8 cellular contexts compared by ENCODE assay signal in the genomic region with DNA sequence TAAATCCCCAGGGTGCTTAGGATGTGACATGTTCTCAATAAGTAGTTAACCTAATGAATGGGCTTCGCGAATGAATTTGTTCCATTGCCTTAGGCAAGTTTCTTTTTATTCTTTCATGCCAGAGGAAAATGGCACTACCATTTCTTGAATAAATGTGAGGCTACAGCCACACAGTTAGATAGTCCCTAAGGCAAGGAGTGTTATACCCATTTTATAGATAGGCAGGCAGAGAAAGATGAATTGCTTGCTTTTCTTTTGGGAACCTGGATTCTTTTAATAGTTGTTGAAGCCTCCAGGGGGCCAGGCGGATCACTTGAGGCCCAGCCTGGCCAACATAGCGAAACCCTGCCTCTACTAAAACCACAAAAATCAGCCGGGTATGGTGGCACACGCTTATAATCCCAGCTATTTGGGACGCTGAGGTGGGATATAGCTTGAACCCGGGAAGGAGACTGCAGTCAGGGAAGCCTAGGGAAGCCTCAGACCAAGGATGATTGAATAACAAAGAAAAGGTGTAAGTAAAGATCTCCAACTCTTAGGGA. TPM values are rescaled to one million over a fixed set of nuclear protein-coding genes. Genes with fewer than 3 reads are reported as not detected.
DNase-seq lines count a peak whose midpoint lies in the region; ATAC-seq, FAIRE-seq and TF ChIP-seq lines count a peak whose summit lies in the region.

No MANE protein-coding gene starts in this region.

- peaks cover 22% of the 10 kb centered on the region for H3K4me1 Mint-ChIP-seq in T-helper 1 cell treated with Interleukin-12 subunit alpha and Interleukin-12 subunit beta and Interleukin-4 antibody, amounts not matched to agents 30 μg/mL and 1 μg/mL, for 36 hours (ENCODE audit: low read depth)

- no peak for TF ChIP-seq CTCF in keratinocyte (optimal IDR thresholded peaks at IDR 0.05 in 1 of 3, IDR thresholded peaks at IDR 0.05 in 1 of 3, conservative IDR thresholded peaks at IDR 0.05 in 1 of 3; ENCODE audit: extremely low read depth in 1 of 3, insufficient read depth in 2 of 3, low read length in 3 of 3)

- H3K9me3 ChIP-seq in keratinocyte (ENCODE audit: control insufficient read depth, low read depth, low read length) = no peaks in the 10 kb centered on the region
- no peaks in the 10 kb centered on the region for H3K9me3 ChIP-seq in subcutaneous abdominal adipose tissue (ENCODE audit: control insufficient read depth in 5 of 5, low read length in 5 of 5)

- H3K4me2 ChIP-seq in keratinocyte (ENCODE audit: control insufficient read depth, extremely low read depth, insufficient read depth, low read depth, low read length) = peak overlapping the region; percentile 93

- H2AFZ ChIP-seq in keratinocyte (ENCODE audit: control insufficient read depth, low read length) = no peak overlapping the region

- H3K27ac ChIP-seq in keratinocyte (ENCODE audit: control insufficient read depth, insufficient read depth, low read length) = peak overlapping the region; percentile 93
- H3K27ac ChIP-seq in subcutaneous abdominal adipose tissue (ENCODE audit: low read depth, low read length) = no peak overlapping the region

- H4K20me1 ChIP-seq in keratinocyte (ENCODE audit: control insufficient read depth, extremely low read depth, insufficient read depth, low read length) = peaks cover 6% of the 10 kb centered on the region

- no peaks in the 10 kb centered on the region for H3K9me3 Mint-ChIP-seq in T-helper 1 cell treated with Interleukin-12 subunit alpha and Interleukin-12 subunit beta and Interleukin-4 antibody, amounts not matched to agents 30 μg/mL and 1 μg/mL, for 36 hours
- H3K9me3 Mint-ChIP-seq in activated naive CD4-positive, alpha-beta T cell treated with anti-CD3 and anti-CD28 coated beads, Interleukin-2, amount 50 U/mL, for 72 hours = no peaks in the 10 kb centered on the region

- H3K4me3 Mint-ChIP-seq in T-helper 1 cell treated with Interleukin-12 subunit alpha and Interleukin-12 subunit beta and Interleukin-4 antibody, amounts not matched to agents 30 μg/mL and 1 μg/mL, for 36 hours = peak overlapping the region; percentile 98

- peak overlapping the region; percentile 88 to 91 (median 90) for H3K4me3 ChIP-seq in keratinocyte (ENCODE audit: control insufficient read depth in 2 of 3, extremely low read depth in 1 of 3, insufficient read depth in 2 of 3, low read depth in 1 of 3, low read length in 3 of 3)
- H3K4me3 ChIP-seq in subcutaneous abdominal adipose tissue (ENCODE audit: low read depth in 1 of 5, low read length in 5 of 5) = peak overlapping the region; percentile 84 to 96 (median 93)

- H3K9me1 ChIP-seq in keratinocyte (ENCODE audit: control insufficient read depth, extremely low read depth, insufficient read depth, low read length) = no peaks in the 10 kb centered on the region

- DNase-seq in T-helper 1 cell (no peak), keratinocyte (ENCODE audit: low read depth, low spot score) (no peak), SIG-M5 (lab: John Stamatoyannopoulos, UW) (no peak)
- no peak for DNase-seq in activated naive CD4-positive, alpha-beta T cell treated with anti-CD3 and anti-CD28 coated beads, Interleukin-2, amount 50 U/mL, for 72 hours (ENCODE audit: low spot score in 2 of 2)

- dilution Hi-C loops in keratinocyte (cut with MboI; ENCODE audit: extremely low pct_ligation_motif_present, low sequenced_read_pairs) = no loop called here

- H3K27me3 Mint-ChIP-seq in T-helper 1 cell treated with Interleukin-12 subunit alpha and Interleukin-12 subunit beta and Interleukin-4 antibody, amounts not matched to agents 30 μg/mL and 1 μg/mL, for 36 hours (ENCODE audit: low read depth) = no peaks in the 10 kb centered on the region

- H3K36me3 Mint-ChIP-seq in T-helper 1 cell treated with Interleukin-12 subunit alpha and Interleukin-12 subunit beta and Interleukin-4 antibody, amounts not matched to agents 30 μg/mL and 1 μg/mL, for 36 hours (ENCODE audit: low read depth) = peaks cover 30% of the 10 kb centered on the region
- peaks cover 50% of the 10 kb centered on the region in 2 donors for H3K36me3 Mint-ChIP-seq in activated naive CD4-positive, alpha-beta T cell treated with anti-CD3 and anti-CD28 coated beads, Interleukin-2, amount 50 U/mL, for 72 hours

- no peak for FAIRE-seq in keratinocyte (lab: Jason Lieb, UNC)

- no peak for ATAC-seq in activated naive CD4-positive, alpha-beta T cell treated with anti-CD3 and anti-CD28 coated beads, Interleukin-2, amount 50 U/mL, for 72 hours
- no peak for ATAC-seq in HG02798 (IDR thresholded peaks at IDR 0.05; ENCODE audit: poor library complexity, unreplicated experiment)
- ATAC-seq in GM21526 (IDR thresholded peaks at IDR 0.05; ENCODE audit: low FRiP score, unreplicated experiment) = no peak

- H3K9ac ChIP-seq in keratinocyte (ENCODE audit: control insufficient read depth, extremely low read depth, insufficient read depth, low read length) = peak overlapping the region; percentile 92
- H3K9ac ChIP-seq in subcutaneous abdominal adipose tissue (ENCODE audit: low read length in 5 of 5) = peak overlapping the region; percentile 82 to 96 (median 89)

- H3K79me2 ChIP-seq in keratinocyte (ENCODE audit: control insufficient read depth, insufficient read depth, low read length) = peaks cover 38% of the 10 kb centered on the region

- peak overlapping the region; percentile 100 for H3K27ac Mint-ChIP-seq in T-helper 1 cell treated with Interleukin-12 subunit alpha and Interleukin-12 subunit beta and Interleukin-4 antibody, amounts not matched to agents 30 μg/mL and 1 μg/mL, for 36 hours
- peak overlapping the region; percentile 98 to 100 for H3K27ac Mint-ChIP-seq in activated naive CD4-positive, alpha-beta T cell treated with anti-CD3 and anti-CD28 coated beads, Interleukin-2, amount 50 U/mL, for 72 hours

- peaks cover 48 to 66% of the 10 kb centered on the region in 2 experiments for H3K36me3 ChIP-seq in keratinocyte (ENCODE audit: control insufficient read depth in 2 of 2, extremely low read depth in 1 of 2, insufficient read depth in 2 of 2, low read length in 2 of 2)
- H3K36me3 ChIP-seq in subcutaneous abdominal adipose tissue (ENCODE audit: control insufficient read depth in 5 of 5, insufficient read depth in 5 of 5, low read length in 5 of 5) = peaks cover 2 to 51% (median 43%) of the 10 kb centered on the region in 5 donors

- no peaks in the 10 kb centered on the region for H3K27me3 ChIP-seq in keratinocyte (ENCODE audit: control insufficient read depth, extremely low read depth, insufficient read depth, low read length)
- H3K27me3 ChIP-seq in subcutaneous abdominal adipose tissue (ENCODE audit: control insufficient read depth in 5 of 5, insufficient read depth in 4 of 5, low read length in 5 of 5) = no peaks in the 10 kb centered on the region

- H3K4me1 ChIP-seq in keratinocyte (ENCODE audit: control insufficient read depth, extremely low read depth, insufficient read depth, low read length) = peaks cover 18% of the 10 kb centered on the region
- peaks cover 1 to 30% (median 21%) of the 10 kb centered on the region in 5 donors for H3K4me1 ChIP-seq in subcutaneous abdominal adipose tissue (ENCODE audit: control insufficient read depth in 5 of 5, insufficient read depth in 5 of 5, low read length in 5 of 5)

RNA-seq across cellular contexts. Expression of gene NOP16, which starts 0.9 kb away (rescaled TPM):
- 10 to 100 TPM; 42.1 to 67.7 TPM for total RNA-seq in activated naive CD4-positive, alpha-beta T cell treated with anti-CD3 and anti-CD28 coated beads, Interleukin-2, amount 50 U/mL, for 72 hours
- 73.3 to 101 TPM (median 96.7 TPM) in 3 replicates for polyA plus RNA-seq in keratinocyte
- 52.9 TPM for polyA plus RNA-seq in keratinocyte (2011; ENCODE audit: low read depth)
- 73.0 and 88.7 TPM in 2 replicates for polyA plus RNA-seq in keratinocyte (2011; cell fraction: cytosol; rRNA removed)
- 80.9 and 89.6 TPM in 2 replicates for polyA plus RNA-seq in keratinocyte (2011; cell fraction: nucleus; rRNA removed)
- 62.2 and 82.2 TPM in 2 replicates for polyA plus RNA-seq in keratinocyte (2012; ENCODE audit: low replicate concordance)
- 17.5 to 26.1 TPM (median 22.9 TPM) in 3 replicates for polyA minus RNA-seq in keratinocyte
- 71.7 TPM for polyA minus RNA-seq in keratinocyte (2011; cell fraction: cytosol; rRNA and poly(A)+ RNA removed)
- polyA minus RNA-seq in keratinocyte (2011; cell fraction: nucleus; rRNA and poly(A)+ RNA removed) = 20.8 and 25.3 TPM in 2 replicates

RNA-seq across cellular contexts. Expression of gene HIGD2A, which starts 1.1 kb away (rescaled TPM):
- total RNA-seq in activated naive CD4-positive, alpha-beta T cell treated with anti-CD3 and anti-CD28 coated beads, Interleukin-2, amount 50 U/mL, for 72 hours = 100 to 1,000 TPM; 120 to 154 TPM
- polyA plus RNA-seq in keratinocyte = 74.6 to 91.4 TPM (median 87.9 TPM) in 3 replicates
- 5.6 TPM for polyA plus RNA-seq in keratinocyte (2011; ENCODE audit: low read depth)
- polyA plus RNA-seq in keratinocyte (2011; cell fraction: cytosol; rRNA removed) = 79.7 and 125 TPM in 2 replicates
- polyA plus RNA-seq in keratinocyte (2011; cell fraction: nucleus; rRNA removed) = 25.9 and 37.5 TPM in 2 replicates
- polyA plus RNA-seq in keratinocyte (2012; ENCODE audit: low replicate concordance) = 113 and 117 TPM in 2 replicates
- polyA minus RNA-seq in keratinocyte = 41.8 to 68.1 TPM (median 53.4 TPM) in 3 replicates
- polyA minus RNA-seq in keratinocyte (2011; cell fraction: cytosol; rRNA and poly(A)+ RNA removed) = 113 TPM
- 14.7 and 17.1 TPM in 2 replicates for polyA minus RNA-seq in keratinocyte (2011; cell fraction: nucleus; rRNA and poly(A)+ RNA removed)

RNA-seq across cellular contexts. Expression of gene ARL10, which starts 22.2 kb away (rescaled TPM):
- total RNA-seq in activated naive CD4-positive, alpha-beta T cell treated with anti-CD3 and anti-CD28 coated beads, Interleukin-2, amount 50 U/mL, for 72 hours = 10 to 100 TPM in 1 of 2 donors, 1 to 10 TPM in 1; 3.1 to 19.1 TPM
- 0.70 to 2.4 TPM (median 1.6 TPM) in 3 replicates for polyA plus RNA-seq in keratinocyte
- 1.0 TPM for polyA plus RNA-seq in keratinocyte (2011; ENCODE audit: low read depth)
- polyA plus RNA-seq in keratinocyte (2011; cell fraction: cytosol; rRNA removed) = 0.66 and 0.72 TPM in 2 replicates
- polyA plus RNA-seq in keratinocyte (2011; cell fraction: nucleus; rRNA removed) = 2.4 and 3.8 TPM in 2 replicates
- 1.4 and 2.2 TPM in 2 replicates for polyA plus RNA-seq in keratinocyte (2012; ENCODE audit: low replicate concordance)
- 1.5 to 3.0 TPM (median 2.1 TPM) in 3 replicates for polyA minus RNA-seq in keratinocyte
- polyA minus RNA-seq in keratinocyte (2011; cell fraction: cytosol; rRNA and poly(A)+ RNA removed) = 3.1 TPM
- 1.3 and 2.9 TPM in 2 replicates for polyA minus RNA-seq in keratinocyte (2011; cell fraction: nucleus; rRNA and poly(A)+ RNA removed)

RNA-seq across cellular contexts. Expression of gene KIAA1191, which starts 25.9 kb away (rescaled TPM):
- total RNA-seq in activated naive CD4-positive, alpha-beta T cell treated with anti-CD3 and anti-CD28 coated beads, Interleukin-2, amount 50 U/mL, for 72 hours = 10 to 100 TPM; 58.3 to 58.9 TPM
- polyA plus RNA-seq in keratinocyte = 100 to 128 TPM (median 112 TPM) in 3 replicates
- 29.3 TPM for polyA plus RNA-seq in keratinocyte (2011; ENCODE audit: low read depth)
- polyA plus RNA-seq in keratinocyte (2011; cell fraction: cytosol; rRNA removed) = 125 and 133 TPM in 2 replicates
- 66.7 and 77.1 TPM in 2 replicates for polyA plus RNA-seq in keratinocyte (2011; cell fraction: nucleus; rRNA removed)
- polyA plus RNA-seq in keratinocyte (2012; ENCODE audit: low replicate concordance) = 59.4 and 78.0 TPM in 2 replicates
- 116 to 204 TPM (median 141 TPM) in 3 replicates for polyA minus RNA-seq in keratinocyte
- 122 TPM for polyA minus RNA-seq in keratinocyte (2011; cell fraction: cytosol; rRNA and poly(A)+ RNA removed)
- 29.3 and 42.0 TPM in 2 replicates for polyA minus RNA-seq in keratinocyte (2011; cell fraction: nucleus; rRNA and poly(A)+ RNA removed)

RNA-seq across cellular contexts. Expression of gene CLTB, which starts 28.9 kb away (rescaled TPM):
- total RNA-seq in activated naive CD4-positive, alpha-beta T cell treated with anti-CD3 and anti-CD28 coated beads, Interleukin-2, amount 50 U/mL, for 72 hours = 10 to 100 TPM; 41.8 to 48.6 TPM
- 326 to 485 TPM (median 427 TPM) in 3 replicates for polyA plus RNA-seq in keratinocyte
- polyA plus RNA-seq in keratinocyte (2011; ENCODE audit: low read depth) = 465 TPM
- polyA plus RNA-seq in keratinocyte (2011; cell fraction: cytosol; rRNA removed) = 241 and 487 TPM in 2 replicates
- polyA plus RNA-seq in keratinocyte (2011; cell fraction: nucleus; rRNA removed) = 219 and 221 TPM in 2 replicates
- 435 and 459 TPM in 2 replicates for polyA plus RNA-seq in keratinocyte (2012; ENCODE audit: low replicate concordance)
- 151 to 200 TPM (median 157 TPM) in 3 replicates for polyA minus RNA-seq in keratinocyte
- polyA minus RNA-seq in keratinocyte (2011; cell fraction: cytosol; rRNA and poly(A)+ RNA removed) = 467 TPM
- polyA minus RNA-seq in keratinocyte (2011; cell fraction: nucleus; rRNA and poly(A)+ RNA removed) = 69.2 and 77.9 TPM in 2 replicates
